Comparison of ENCODE assay signal across 1 cellular context in the genomic region with DNA sequence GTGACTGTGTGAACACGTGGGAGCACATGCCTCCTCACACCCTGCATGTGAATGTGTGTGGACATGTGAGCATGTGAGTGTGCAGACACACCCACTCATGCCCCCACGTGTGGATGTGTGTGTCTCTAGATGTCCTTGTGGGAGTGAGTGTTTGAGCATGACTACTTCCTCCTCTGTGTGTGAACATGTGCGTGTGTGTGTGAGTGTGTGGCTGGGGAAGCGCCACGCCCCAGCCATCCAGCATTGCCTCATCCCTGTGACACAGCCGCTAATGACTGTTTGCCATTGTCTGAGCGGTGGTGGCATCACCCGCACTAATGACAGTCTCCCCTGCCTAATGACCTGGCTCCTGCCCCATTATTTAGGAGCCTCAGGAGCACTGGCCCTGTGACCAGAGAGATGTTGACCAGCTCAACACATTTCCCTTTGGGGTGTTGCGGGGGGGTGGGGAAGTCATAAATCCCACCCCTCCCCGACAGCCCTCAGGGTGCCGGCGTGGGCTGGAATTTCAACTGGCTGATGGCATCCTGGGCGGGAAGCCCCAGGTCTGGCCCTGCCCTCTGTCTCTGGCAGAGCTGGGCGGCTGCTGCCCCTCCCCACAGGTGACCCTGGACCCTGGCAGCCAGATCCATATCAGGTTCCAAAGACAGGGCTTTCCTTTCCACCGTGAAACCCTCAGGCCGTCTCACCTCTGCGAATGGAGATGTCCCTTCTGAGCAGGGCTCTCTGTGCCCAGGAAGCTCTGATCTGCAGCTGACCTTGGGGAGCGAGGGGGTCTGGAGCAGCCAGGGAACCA.
TF ChIP-seq lines count a peak whose summit lies in the region.

No MANE protein-coding gene starts in this region.

TF ChIP-seq in GM12878, 131 proteins besides CTCF, POLR2A, EP300 and RAD21:
- TF ChIP-seq ATF7 (IDR thresholded peaks at IDR 0.05; ENCODE audit: low read depth) (peak; percentile 14; the same call in 1 of the 2 replicates), SMAD1 (IDR thresholded peaks at IDR 0.05; ENCODE audit: low read depth, partially characterized antibody) (no peak), LARP7 (IDR thresholded peaks at IDR 0.05) (0 out of 2 replicates have a peak, but pooled peaks have one; percentile 30), BHLHE40 (IDR thresholded peaks at IDR 0.05; ENCODE audit: borderline replicate concordance in 1 of 2, low read depth in 2 of 2, low read length in 1 of 2) (peak in 1 of 2 experiments; percentile 57; a peak in 2 of 4 replicates)
